8 cellular contexts compared by ENCODE assay signal in genomic region chr10:90751107-90751997, GRCh38.
DNase-seq lines count a peak whose midpoint lies in the region; ATAC-seq, FAIRE-seq and TF ChIP-seq lines count a peak whose summit lies in the region.

No MANE protein-coding gene starts in this region.

- in situ Hi-C loops in GM13977 (cut with MboI; ENCODE audit: low pct_unique_long_range_greater_than_20kb, low sequenced_read_pairs, unreplicated experiment) = no loop called here
- in situ Hi-C loops in T47D (cut with HindIII; ENCODE audit: low pct_unique_long_range_greater_than_20kb, low sequenced_read_pairs) = no loop called here
- in situ Hi-C loops in HepG2 (cut with HindIII; ENCODE audit: extremely low pct_ligation_motif_present, low pct_unique_long_range_greater_than_20kb) = loop anchor here (5.0 kb wide), 1 partner anchor 116 kb away; no protein-coding TSS in a partner anchor

- H4K20me1 ChIP-seq in HepG2 (ENCODE audit: insufficient read depth, low read length) = no peaks in the 10 kb centered on the region

- H3K4me1 ChIP-seq in HepG2 (ENCODE audit: insufficient read depth, low read length) = no peaks in the 10 kb centered on the region

- DNase-seq in AG10803 (ENCODE audit: low read depth) (peak; percentile 20), GM13977 (ENCODE audit: low spot score) (peak; percentile 44), SK-N-DZ (ENCODE audit: low spot score) (peak; percentile 61), T47D (ENCODE audit: low read depth in 1 of 2, low spot score in 1 of 2) (peak; percentile 73 to 77), HepG2 (ENCODE audit: low spot score) (peak; percentile 49)
- DNase-seq in stimulated activated CD8-positive, alpha-beta memory T cell treated with anti-CD3 and anti-CD28 coated beads, Interleukin-2, amount 100 ng/mL, for 48 hours (ENCODE audit: low read depth in 2 of 2) = peak; percentile 0 to 26

- intact Hi-C loops in HepG2 (cut with micrococcal nuclease; ENCODE audit: unreplicated experiment) = loop anchor here (1.0 to 2.0 kb wide), 3 partner anchors 37 to 119 kb away; partner anchors contain the start of gene RPP30

- no peak overlapping the region for H3K9ac ChIP-seq in HepG2 (ENCODE audit: insufficient read depth, low read depth, low read length)

- H3K4me3 ChIP-seq in AG10803 (ENCODE audit: low read length) = no peak overlapping the region
- H3K4me3 ChIP-seq in HepG2 (replicated peaks in 1 of 3; ENCODE audit: insufficient read depth in 1 of 3, low read depth in 2 of 3, low read length in 3 of 3) = no peak overlapping the region

- H3K79me2 ChIP-seq in HepG2 (ENCODE audit: insufficient read depth, low read length) = no peaks in the 10 kb centered on the region

- H3K36me3 ChIP-seq in HepG2 (replicated peaks in 1 of 2; ENCODE audit: control insufficient read depth in 1 of 2, insufficient read depth in 2 of 2, low read length in 2 of 2) = no peaks in the 10 kb centered on the region

- no peak overlapping the region for H3K4me2 ChIP-seq in HepG2 (ENCODE audit: low read depth, low read length)

- TF ChIP-seq POLR2A in HepG2 (IDR thresholded peaks at IDR 0.05; ENCODE audit: insufficient read depth in 1 of 2, low read depth in 2 of 2, low read length in 2 of 2) = no peak

- FAIRE-seq in HepG2 (lab: Jason Lieb, UNC) = peak; percentile 80

- TF ChIP-seq RAD21 in HepG2 (CRISPR knock-in tag; IDR thresholded peaks at IDR 0.05) = peak; percentile 59

- H3K27ac ChIP-seq in HepG2 (ENCODE audit: extremely low read length, insufficient read depth, low read length) = no peak overlapping the region

- no peak overlapping the region for H2AFZ ChIP-seq in HepG2 (ENCODE audit: low read length)

- ATAC-seq in HG03159 (IDR thresholded peaks at IDR 0.05; ENCODE audit: unreplicated experiment) = peak; percentile 84
- peak; percentile 96 for ATAC-seq in HepG2
- ATAC-seq in GM19397 (IDR thresholded peaks at IDR 0.05; ENCODE audit: unreplicated experiment) = no peak

- TF ChIP-seq CTCF in AG10803 (conservative IDR thresholded peaks at IDR 0.05; ENCODE audit: low read length) (peak; percentile 73), GM13977 (IDR thresholded peaks at IDR 0.05; ENCODE audit: extremely low read depth, insufficient read depth, missing control alignments) (peak; percentile 75), HepG2 (CRISPR knock-in tag; IDR thresholded peaks at IDR 0.05) (peak; percentile 83)

- TF ChIP-seq EP300 in HepG2 (IDR thresholded peaks at IDR 0.05; ENCODE audit: low read depth in 2 of 2, low read length in 2 of 2) (no peak), HepG2 (CRISPR knock-in tag; IDR thresholded peaks at IDR 0.05; ENCODE audit: borderline replicate concordance) (no peak)

- POLR2A ChIA-PET in HepG2 (lab: Yijun Ruan, JAX) = no interaction called here

- no peaks in the 10 kb centered on the region for H3K9me3 ChIP-seq in HepG2 (ENCODE audit: low read length)

- H3K27me3 ChIP-seq in HepG2 (ENCODE audit: control insufficient read depth in 1 of 2, insufficient read depth in 2 of 2, low read length in 2 of 2) = no peaks in the 10 kb centered on the region; a peak in 1 of 5 replicates

- BruUV-seq in HepG2 (replicated peaks; lab: Mats Ljungman, UMichigan) = no TSS peak

- 0% methylated on average over 4 of the region's 4 CpGs for WGBS in HepG2 (ENCODE audit: low lambda C conversion rate)

- CTCF ChIA-PET in HepG2 (lab: Yijun Ruan, JAX; ENCODE audit: low intra/inter-chr PET ratio, low total read pairs) = interaction anchor here (1.3 to 2.2 kb wide), 5 partner anchors 36 to 958 kb away, joined by 3 to 24 read pairs (median 5); partner anchors contain the start of gene RPP30

TF ChIP-seq in HepG2, 621 proteins besides CTCF, POLR2A, EP300 and RAD21 (continues in another document):
- TF ChIP-seq RFXAP (CRISPR knock-in tag; IDR thresholded peaks at IDR 0.05; ENCODE audit: borderline replicate concordance) = no peak
- 0 out of 2 replicates have a peak, but pooled peaks have one; percentile 25 for TF ChIP-seq THAP11 (CRISPR knock-in tag; IDR thresholded peaks at IDR 0.05)
- no peak for TF ChIP-seq ZNF468 (CRISPR knock-in tag; IDR thresholded peaks at IDR 0.05)
- TF ChIP-seq ZNF740 (CRISPR knock-in tag; IDR thresholded peaks at IDR 0.05) = peak; percentile 78; the same call in 1 of the 2 replicates
- TF ChIP-seq SMC3 (IDR thresholded peaks at IDR 0.05; ENCODE audit: low read length) = peak; percentile 85
- no peak for TF ChIP-seq GATAD1 (CRISPR knock-in tag; IDR thresholded peaks at IDR 0.05)
- TF ChIP-seq PATZ1 (CRISPR knock-in tag; IDR thresholded peaks at IDR 0.05) = peak; percentile 73
- no peak for TF ChIP-seq ZBTB4 (CRISPR knock-in tag; IDR thresholded peaks at IDR 0.05; ENCODE audit: borderline replicate concordance)
- no peak for TF ChIP-seq YEATS4 (CRISPR knock-in tag; IDR thresholded peaks at IDR 0.05; ENCODE audit: borderline replicate concordance)
- no peak for TF ChIP-seq GRHL1 (CRISPR knock-in tag; conservative IDR thresholded peaks at IDR 0.05)
- peak; percentile 78 for TF ChIP-seq STAG1 (CRISPR knock-in tag; IDR thresholded peaks at IDR 0.05)
- no peak for TF ChIP-seq RFX3 (CRISPR knock-in tag; IDR thresholded peaks at IDR 0.05)
- TF ChIP-seq HIC2 (CRISPR knock-in tag; IDR thresholded peaks at IDR 0.05; ENCODE audit: low read depth) = no peak
- no peak for TF ChIP-seq DMAP1 (CRISPR knock-in tag; IDR thresholded peaks at IDR 0.05)

Comparison
In these comparisons a context has a peak if more than half of its experiments do, and no peak if none do; other contexts are left out.
1. DNase-seq: peak in every context shown above with its lines; median percentile 75 in T47D; 61 in SK-N-DZ; 49 in HepG2; 44 in GM13977; 20 in AG10803; 13 in stimulated activated CD8-positive, alpha-beta memory T cell treated with anti-CD3 and anti-CD28 coated beads, Interleukin-2, amount 100 ng/mL, for 48 hours.